ENCODE assay signal across 16 cellular contexts in the genomic region with DNA sequence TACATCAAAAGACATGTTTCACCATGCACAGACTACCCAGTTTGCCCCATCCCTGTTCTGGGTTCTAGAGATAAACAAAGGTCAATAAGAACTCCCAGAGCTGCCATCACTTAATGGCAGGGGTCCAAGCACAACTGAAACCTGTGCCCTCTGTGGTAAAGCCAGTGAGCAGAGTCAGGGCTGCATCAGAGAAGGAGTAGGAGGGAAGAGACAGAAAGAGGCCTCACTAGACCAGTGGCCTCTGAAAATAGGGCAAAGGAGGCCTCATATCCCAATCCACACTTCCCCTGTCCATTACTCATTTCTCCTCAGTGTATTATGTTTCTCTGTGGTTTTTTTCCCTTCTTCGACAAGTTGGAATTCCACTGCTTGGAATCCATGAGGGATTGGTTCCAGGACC. TPM values are rescaled to one million over a fixed set of nuclear protein-coding genes. Genes with fewer than 3 reads are reported as not detected.
A peak's percentile ranks its signal among the peaks of the same experiment; 100 is the strongest.
DNase-seq lines count a peak whose midpoint lies in the region; ATAC-seq and TF ChIP-seq lines count a peak whose summit lies in the region.
"Had no signal": no experiment of that assay in that cellular context is flagged by ENCODE, and none has a peak within 500 bp of the region (broad histone marks: within the 10 kb centered on the region; RNA-seq: fewer than 3 reads in every experiment).

No MANE protein-coding gene starts in this region.

- no peaks in the 10 kb centered on the region for H3K9me3 ChIP-seq in MM.1S (replicated peaks; ENCODE audit: insufficient read depth, low read length)
- H3K9me3 ChIP-seq: MG63, vagina had no signal

- no peaks in the 10 kb centered on the region for H3K4me1 ChIP-seq in MM.1S (ENCODE audit: low read length)
- H3K4me1 ChIP-seq: vagina had no signal

- no peaks in the 10 kb centered on the region for H3K36me3 ChIP-seq in MM.1S (replicated peaks; ENCODE audit: insufficient read depth, low read length)
- H3K36me3 ChIP-seq: MG63, vagina had no signal

- H3K4me2 ChIP-seq in MM.1S (ENCODE audit: low read depth, low read length) = no peak overlapping the region

- no peak for ATAC-seq in HG03521 (IDR thresholded peaks at IDR 0.05; ENCODE audit: unreplicated experiment)
- ATAC-seq in HG02938 (IDR thresholded peaks at IDR 0.05; ENCODE audit: unreplicated experiment) = no peak
- ATAC-seq in GM19328 (IDR thresholded peaks at IDR 0.05; ENCODE audit: unreplicated experiment) = no peak
- ATAC-seq: activated T-cell treated with anti-CD3 and anti-CD28 coated beads, Interleukin-2, amount 50 U/mL, for 72 hours; T-cell had no signal

- no peaks in the 10 kb centered on the region for H3F3A ChIP-seq in MM.1S (ENCODE audit: insufficient read depth, low read length)

- H2AFZ ChIP-seq in MM.1S (ENCODE audit: low read length) = no peak overlapping the region

- DNase-seq in A172 (ENCODE audit: low spot score) = peak; percentile 86
- peak; percentile 69 for DNase-seq in HS-27A (ENCODE audit: low read depth)
- DNase-seq in astrocyte of the hippocampus (ENCODE audit: low read depth, low spot score) = peak; percentile 32
- peak; percentile 67 for DNase-seq in kidney glomerular epithelial cell (lab: John Stamatoyannopoulos, UW)
- no peak for DNase-seq in MM.1S
- DNase-seq: activated CD4-positive, alpha-beta T cell treated with anti-CD3 and anti-CD28 coated beads for 1 hour; activated T-cell treated with anti-CD3 and anti-CD28 coated beads, Interleukin-2, amount 50 U/mL, for 72 hours; DMS 273 treated with DMSO at 0.1 percent for 48 hours; MG63; nucleus accumbens; T-cell had no signal

- H3K4me3 ChIP-seq in MM.1S (ENCODE audit: low read length) = no peak overlapping the region
- H3K4me3 ChIP-seq: MG63, vagina had no signal

- H3K9me2 ChIP-seq in MM.1S (replicated peaks; ENCODE audit: insufficient read depth, low read length) = no peaks in the 10 kb centered on the region

- no peak overlapping the region for H3K9ac ChIP-seq in MM.1S (ENCODE audit: low read length)

- H3K27me3 ChIP-seq in MM.1S (replicated peaks; ENCODE audit: insufficient read depth, low read length) = no peaks in the 10 kb centered on the region
- H3K27me3 ChIP-seq: MG63, vagina had no signal

- no peaks in the 10 kb centered on the region for H3K79me2 ChIP-seq in MM.1S (ENCODE audit: low read length)

- H4K20me1 ChIP-seq in MM.1S (ENCODE audit: insufficient read depth, low read length) = no peaks in the 10 kb centered on the region

- TF ChIP-seq CTCF in MM.1S (IDR thresholded peaks at IDR 0.05; ENCODE audit: low read length) = no peak

- H3K27ac ChIP-seq in MM.1S (ENCODE audit: low read length) = no peak overlapping the region
- H3K27ac ChIP-seq: vagina had no signal

RNA-seq across cellular contexts. Expression of a gene that starts 10.2 kb away (rescaled TPM):
- total RNA-seq in A172 (2014; rRNA removed; shearing (Covaris generic)) = 0.22 and 0.84 TPM in 2 replicates
- total RNA-seq: activated T-cell treated with anti-CD3 and anti-CD28 coated beads, Interleukin-2, amount 50 U/mL, for 72 hours had no signal

RNA-seq across cellular contexts. Expression of a gene that starts 25.6 kb away (rescaled TPM):
- not detected in 2 replicates for total RNA-seq in A172 (2014; rRNA removed; shearing (Covaris generic))
- total RNA-seq: activated T-cell treated with anti-CD3 and anti-CD28 coated beads, Interleukin-2, amount 50 U/mL, for 72 hours; T-cell; vagina had no signal

RNA-seq across cellular contexts. Expression of a gene that starts 27.3 kb away (rescaled TPM):
- 34.2 and 36.6 TPM in 2 replicates for total RNA-seq in A172 (2014; rRNA removed; shearing (Covaris generic))

RNA-seq across cellular contexts. Expression of a gene that starts 44.4 kb away (rescaled TPM):
- total RNA-seq in A172 (2014; rRNA removed; shearing (Covaris generic)) = not detected in 2 replicates
- total RNA-seq: aorta, T-cell, vagina had no signal

RNA-seq across cellular contexts. Expression of a gene that starts 55.8 kb away (rescaled TPM):
- total RNA-seq in A172 (2014; rRNA removed; shearing (Covaris generic)) = not detected in 2 replicates
- total RNA-seq: vagina had no signal
